In the genomic region with DNA sequence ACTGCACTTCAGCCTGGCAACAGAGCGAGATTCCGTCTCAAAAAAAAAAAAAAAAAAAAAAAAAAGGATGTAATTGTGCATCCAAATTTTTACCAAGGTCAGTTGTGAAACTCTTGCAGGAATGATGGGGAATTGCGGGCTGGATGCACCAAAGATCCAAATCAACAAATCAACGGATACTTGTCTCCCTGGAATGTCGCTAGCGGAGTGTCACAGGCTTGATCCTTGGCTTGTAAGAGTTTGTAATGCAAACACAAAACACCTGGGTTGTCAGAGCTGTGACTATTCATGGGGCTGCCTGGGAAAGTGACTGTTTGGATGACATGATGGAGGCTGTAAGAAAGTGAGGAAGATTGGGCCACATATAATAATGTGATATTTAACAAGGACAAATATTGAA, we compare ENCODE assay signal across 20 cellular contexts. TPM values are rescaled to one million over a fixed set of nuclear protein-coding genes. Genes with fewer than 3 reads are reported as not detected.
DNase-seq lines count a peak whose midpoint lies in the region; ATAC-seq, FAIRE-seq and TF ChIP-seq lines count a peak whose summit lies in the region.
"Had no signal": no experiment of that assay in that cellular context is flagged by ENCODE, and none has a peak within 500 bp of the region (broad histone marks: within the 10 kb centered on the region; RNA-seq: fewer than 3 reads in every experiment).

No MANE protein-coding gene starts in this region.

- peaks cover 26% of the 10 kb centered on the region for H3K4me1 Mint-ChIP-seq in WTC11

- peak overlapping the region; percentile 61; the same call in 1 of the 2 replicates for H3K27ac Mint-ChIP-seq in WTC11
- H3K27ac Mint-ChIP-seq: CD4-positive, CD25-positive, alpha-beta regulatory T cell had no signal

- CTCF ChIA-PET in WTC11 (lab: Charles Lee): interaction anchor here (0.6 to 5.7 kb wide), 9 partner anchors 9 to 1907 kb away, joined by 3 to 38 read pairs (median 3); no protein-coding TSS in a partner anchor

- intact Hi-C loops in left ventricle myocardium inferior (cut with micrococcal nuclease) (no loop called here), Right ventricle myocardium superior (cut with DNase I) (no loop called here)

- H3K9me3 ChIP-seq in left ventricle myocardium inferior (replicated peaks): no peaks in the 10 kb centered on the region
- H3K9me3 ChIP-seq in gastroesophageal sphincter: no peaks in the 10 kb centered on the region
- H3K9me3 ChIP-seq: BLaER1 treated with 17β-estradiol and CSF1 and Interleukin-3, amounts not matched to agents 10 nM and 100 nM had no signal

- no peak for ATAC-seq in Right ventricle myocardium superior (ENCODE audit: poor library complexity)
- no peak for ATAC-seq in WTC11
- ATAC-seq in gastroesophageal sphincter: no peak
- ATAC-seq: HepG2 had no signal

- no peak for FAIRE-seq in RCC 7860 (lab: Jason Lieb, UNC)
- FAIRE-seq: G401.6, GM12892, GM19239, H54, HepG2, HTR-8/SVneo had no signal

- H3K4me3 ChIP-seq in left ventricle myocardium inferior (no peak overlapping the region), gastroesophageal sphincter (no peak overlapping the region)
- H3K4me3 ChIP-seq: BLaER1 treated with 17β-estradiol and CSF1 and Interleukin-3, amounts not matched to agents 10 nM and 100 nM had no signal

- no peak for DNase-seq in left ventricle myocardium inferior
- no peak for DNase-seq in Right ventricle myocardium superior
- DNase-seq in WTC11 (ENCODE audit: low spot score): no peak
- peak; percentile 11 for DNase-seq in epidermal melanocyte (ENCODE audit: insufficient read length, low spot score)
- no peak for DNase-seq in activated CD8-positive, alpha-beta memory T cell treated with anti-CD3 and anti-CD28 coated beads, Interleukin-2, amount 50 U/mL, for 48 hours
- DNase-seq in RCC 7860 (ENCODE audit: low spot score): no peak
- DNase-seq: ACHN; CD4-positive, CD25-positive, alpha-beta regulatory T cell; DMS79 treated with DMSO at 0.1 percent for 48 hours; EL had no signal

- POLR2A ChIA-PET in WTC11 (lab: Charles Lee): interaction anchor here (0.6 to 0.7 kb wide), 2 partner anchors 38 to 180 kb away, joined by 4 read pairs; no protein-coding TSS in a partner anchor

- H3K27ac ChIP-seq in left ventricle myocardium inferior (replicated peaks): peak overlapping the region; percentile 96
- no peak overlapping the region for H3K27ac ChIP-seq in gastroesophageal sphincter
- H3K27ac ChIP-seq: BLaER1 treated with 17β-estradiol and CSF1 and Interleukin-3, amounts not matched to agents 10 nM and 100 nM; KMS-11 had no signal

- H3K36me3 Mint-ChIP-seq in WTC11: no peaks in the 10 kb centered on the region

- no peaks in the 10 kb centered on the region for H3K9me3 Mint-ChIP-seq in WTC11

- H3K27me3 Mint-ChIP-seq in WTC11 (ENCODE audit: low read depth): peaks cover 59% of the 10 kb centered on the region

- no peak for TF ChIP-seq EP300 in gastroesophageal sphincter (IDR thresholded peaks at IDR 0.05)

- peaks cover 6% of the 10 kb centered on the region for H3K36me3 ChIP-seq in left ventricle myocardium inferior
- peaks cover 0 to 4% of the 10 kb centered on the region in 2 donors for H3K36me3 ChIP-seq in gastroesophageal sphincter
- H3K36me3 ChIP-seq: BLaER1 treated with 17β-estradiol and CSF1 and Interleukin-3, amounts not matched to agents 10 nM and 100 nM had no signal

- H3K4me1 ChIP-seq in left ventricle myocardium inferior (peaks cover 89% of the 10 kb centered on the region), gastroesophageal sphincter (peaks cover 0 to 55% (median 18%) of the 10 kb centered on the region in 3 donors)

- no peak for TF ChIP-seq POLR2A in gastroesophageal sphincter (IDR thresholded peaks at IDR 0.05)

- WGBS in gastroesophageal sphincter (ENCODE audit: low coverage in 1 of 2), 2 donors: 37 to 55% methylated on average over 3 to 5 of the region's 6 CpGs

- H3K27me3 ChIP-seq in left ventricle myocardium inferior (ENCODE audit: low read depth) (peaks cover 37% of the 10 kb centered on the region), gastroesophageal sphincter (peaks cover 88% of the 10 kb centered on the region)

- H3K4me3 Mint-ChIP-seq in WTC11: no peak overlapping the region

- TF ChIP-seq CTCF in left ventricle myocardium inferior (IDR thresholded peaks at IDR 0.05; ENCODE audit: borderline replicate concordance) (no peak), WTC11 (IDR thresholded peaks at IDR 0.05) (no peak), gastroesophageal sphincter (IDR thresholded peaks at IDR 0.05) (no peak)

TF ChIP-seq in WTC11, 78 proteins besides CTCF, POLR2A, EP300 and RAD21 (continues in another document):
- TF ChIP-seq ZNF317 (CRISPR knock-in tag; IDR thresholded peaks at IDR 0.05; ENCODE audit: borderline replicate concordance, low read depth) (no peak), SOX15 (CRISPR knock-in tag; IDR thresholded peaks at IDR 0.05) (no peak), NR2C2 (CRISPR knock-in tag; IDR thresholded peaks at IDR 0.05) (no peak), MXD4 (CRISPR knock-in tag; IDR thresholded peaks at IDR 0.05; ENCODE audit: borderline replicate concordance) (no peak), ZNF232 (CRISPR knock-in tag; IDR thresholded peaks at IDR 0.05) (no peak), ZNF138 (CRISPR knock-in tag; conservative IDR thresholded peaks at IDR 0.05) (no peak)
- TF ChIP-seq, protein P1, sequence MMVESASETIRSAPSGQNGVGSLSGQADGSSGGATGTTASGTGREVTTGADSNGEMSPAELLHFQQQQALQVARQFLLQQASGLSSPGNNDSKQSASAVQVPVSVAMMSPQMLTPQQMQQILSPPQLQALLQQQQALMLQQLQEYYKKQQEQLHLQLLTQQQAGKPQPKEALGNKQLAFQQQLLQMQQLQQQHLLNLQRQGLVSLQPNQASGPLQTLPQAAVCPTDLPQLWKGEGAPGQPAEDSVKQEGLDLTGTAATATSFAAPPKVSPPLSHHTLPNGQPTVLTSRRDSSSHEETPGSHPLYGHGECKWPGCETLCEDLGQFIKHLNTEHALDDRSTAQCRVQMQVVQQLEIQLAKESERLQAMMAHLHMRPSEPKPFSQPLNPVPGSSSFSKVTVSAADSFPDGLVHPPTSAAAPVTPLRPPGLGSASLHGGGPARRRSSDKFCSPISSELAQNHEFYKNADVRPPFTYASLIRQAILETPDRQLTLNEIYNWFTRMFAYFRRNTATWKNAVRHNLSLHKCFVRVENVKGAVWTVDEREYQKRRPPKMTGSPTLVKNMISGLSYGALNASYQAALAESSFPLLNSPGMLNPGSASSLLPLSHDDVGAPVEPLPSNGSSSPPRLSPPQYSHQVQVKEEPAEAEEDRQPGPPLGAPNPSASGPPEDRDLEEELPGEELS (CRISPR knock-in tag; IDR thresholded peaks at IDR 0.05): no peak
- TF ChIP-seq, protein P2, sequence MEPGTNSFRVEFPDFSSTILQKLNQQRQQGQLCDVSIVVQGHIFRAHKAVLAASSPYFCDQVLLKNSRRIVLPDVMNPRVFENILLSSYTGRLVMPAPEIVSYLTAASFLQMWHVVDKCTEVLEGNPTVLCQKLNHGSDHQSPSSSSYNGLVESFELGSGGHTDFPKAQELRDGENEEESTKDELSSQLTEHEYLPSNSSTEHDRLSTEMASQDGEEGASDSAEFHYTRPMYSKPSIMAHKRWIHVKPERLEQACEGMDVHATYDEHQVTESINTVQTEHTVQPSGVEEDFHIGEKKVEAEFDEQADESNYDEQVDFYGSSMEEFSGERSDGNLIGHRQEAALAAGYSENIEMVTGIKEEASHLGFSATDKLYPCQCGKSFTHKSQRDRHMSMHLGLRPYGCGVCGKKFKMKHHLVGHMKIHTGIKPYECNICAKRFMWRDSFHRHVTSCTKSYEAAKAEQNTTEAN (CRISPR knock-in tag; IDR thresholded peaks at IDR 0.05): no peak
- TF ChIP-seq, protein P3, sequence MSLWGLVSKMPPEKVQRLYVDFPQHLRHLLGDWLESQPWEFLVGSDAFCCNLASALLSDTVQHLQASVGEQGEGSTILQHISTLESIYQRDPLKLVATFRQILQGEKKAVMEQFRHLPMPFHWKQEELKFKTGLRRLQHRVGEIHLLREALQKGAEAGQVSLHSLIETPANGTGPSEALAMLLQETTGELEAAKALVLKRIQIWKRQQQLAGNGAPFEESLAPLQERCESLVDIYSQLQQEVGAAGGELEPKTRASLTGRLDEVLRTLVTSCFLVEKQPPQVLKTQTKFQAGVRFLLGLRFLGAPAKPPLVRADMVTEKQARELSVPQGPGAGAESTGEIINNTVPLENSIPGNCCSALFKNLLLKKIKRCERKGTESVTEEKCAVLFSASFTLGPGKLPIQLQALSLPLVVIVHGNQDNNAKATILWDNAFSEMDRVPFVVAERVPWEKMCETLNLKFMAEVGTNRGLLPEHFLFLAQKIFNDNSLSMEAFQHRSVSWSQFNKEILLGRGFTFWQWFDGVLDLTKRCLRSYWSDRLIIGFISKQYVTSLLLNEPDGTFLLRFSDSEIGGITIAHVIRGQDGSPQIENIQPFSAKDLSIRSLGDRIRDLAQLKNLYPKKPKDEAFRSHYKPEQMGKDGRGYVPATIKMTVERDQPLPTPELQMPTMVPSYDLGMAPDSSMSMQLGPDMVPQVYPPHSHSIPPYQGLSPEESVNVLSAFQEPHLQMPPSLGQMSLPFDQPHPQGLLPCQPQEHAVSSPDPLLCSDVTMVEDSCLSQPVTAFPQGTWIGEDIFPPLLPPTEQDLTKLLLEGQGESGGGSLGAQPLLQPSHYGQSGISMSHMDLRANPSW (CRISPR knock-in tag; conservative IDR thresholded peaks at IDR 0.05; ENCODE audit: low read depth): no peak

RNA-seq across cellular contexts. Expression of a gene that starts 4.2 kb away (rescaled TPM):
- total RNA-seq in left ventricle myocardium inferior: 19.9 TPM
- 21.8 TPM for total RNA-seq in Right ventricle myocardium superior
- 7.8 to 8.0 TPM (median 8.0 TPM) in 3 replicates for total RNA-seq in WTC11 (2021)
- total RNA-seq in gastroesophageal sphincter: 10 to 100 TPM in 3 of 4 donors, 1 to 10 TPM in 1; 9.8 to 22.3 (median 19.2) TPM

RNA-seq across cellular contexts. Expression of a gene that starts 17.5 kb away (rescaled TPM):
- 967 TPM for total RNA-seq in left ventricle myocardium inferior
- total RNA-seq in Right ventricle myocardium superior: 1,119 TPM
- total RNA-seq in WTC11 (2021): 2,082 to 2,373 TPM (median 2,292 TPM) in 3 replicates
- 100 to 1,000 TPM; 172 to 357 (median 250) TPM for total RNA-seq in gastroesophageal sphincter

RNA-seq across cellular contexts. Expression of a gene that starts 17.7 kb away (rescaled TPM):
- total RNA-seq in left ventricle myocardium inferior (134 TPM), Right ventricle myocardium superior (127 TPM), WTC11 (2021) (76.4 to 101 TPM (median 91.9 TPM) in 3 replicates), gastroesophageal sphincter (10 to 100 TPM; 14.5 to 48.3 (median 32.3) TPM)

RNA-seq across cellular contexts. Expression of a gene that starts 25.1 kb away (rescaled TPM):
- total RNA-seq in left ventricle myocardium inferior (8.4 TPM), Right ventricle myocardium superior (13.9 TPM), WTC11 (2021) (1.0 to 2.7 TPM (median 2.2 TPM) in 3 replicates), gastroesophageal sphincter (10 to 100 TPM in 3 of 4 donors, 1 to 10 TPM in 1; 4.4 to 48.2 (median 19.4) TPM)
- total RNA-seq: A172; CD4-positive, CD25-positive, alpha-beta regulatory T cell had no signal

RNA-seq across cellular contexts. Expression of a gene that starts 30.7 kb away (rescaled TPM):
- total RNA-seq in left ventricle myocardium inferior (31.8 TPM), Right ventricle myocardium superior (34.5 TPM), WTC11 (2021) (107 to 121 TPM (median 114 TPM) in 3 replicates), gastroesophageal sphincter (10 to 100 TPM; 25.4 to 58.5 (median 40.8) TPM)
